8 cellular contexts compared by ENCODE assay signal in the genomic region with DNA sequence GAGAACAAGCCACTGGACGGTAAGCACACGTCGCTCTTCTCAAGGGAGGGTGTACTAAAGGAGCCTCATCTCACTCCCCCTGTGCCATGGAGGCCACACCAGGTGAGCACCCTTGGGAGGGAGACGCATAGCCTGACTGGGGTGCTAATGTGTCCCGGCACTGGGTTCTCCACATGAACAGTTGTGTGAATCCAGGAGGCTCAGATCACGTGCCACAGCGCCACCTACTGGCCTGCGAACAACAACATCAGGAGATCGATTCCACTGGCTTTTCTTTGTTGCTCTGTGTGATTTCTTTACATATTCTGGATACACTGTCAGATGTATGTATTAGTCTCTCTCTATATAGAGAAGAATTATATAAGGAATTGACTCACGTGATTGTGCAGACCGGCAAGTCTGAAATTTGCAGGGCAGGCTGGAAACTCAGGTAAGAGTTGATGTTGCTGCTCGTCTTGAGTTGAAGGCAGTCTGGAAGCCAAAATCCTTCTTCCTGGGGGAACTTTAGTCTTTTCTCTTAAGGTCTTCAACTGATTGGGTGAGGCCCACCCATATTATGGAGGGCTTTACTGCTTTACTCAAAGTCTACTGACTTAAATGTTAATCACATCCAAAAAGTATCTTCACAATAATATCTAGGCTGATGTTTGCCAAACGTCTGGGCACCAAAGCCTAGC. TPM values are rescaled to one million over a fixed set of nuclear protein-coding genes. Genes with fewer than 3 reads are reported as not detected.
DNase-seq lines count a peak whose midpoint lies in the region; ATAC-seq and TF ChIP-seq lines count a peak whose summit lies in the region.
"Not testable (repeated sequence)": the region's sequence is repeated elsewhere in the genome, so short reads cannot be mapped to it uniquely, and the experiment has no call there.

No MANE protein-coding gene starts in this region.

- peak; percentile 79 for TF ChIP-seq CTCF in neural crest cell (conservative IDR thresholded peaks at IDR 0.05)

- not testable (repeated sequence) for H3K79me2 ChIP-seq in GM23248 (ENCODE audit: insufficient read depth)

- H3K27ac Mint-ChIP-seq in T-cell; neural crest cell (ENCODE audit: unreplicated experiment): not testable (repeated sequence)

- not testable (repeated sequence) for H3K4me3 ChIP-seq in GM23248

- H3K9me3 Mint-ChIP-seq in T-cell, neural crest cell: not testable (repeated sequence)

- not testable (repeated sequence) for H3F3A ChIP-seq in GM23248 (ENCODE audit: insufficient read depth)

- H3K4me3 Mint-ChIP-seq in T-cell, neural crest cell: not testable (repeated sequence)

- H3K36me3 ChIP-seq in GM23248 (ENCODE audit: low read depth), result not testable (repeated sequence)

- WGBS in GM23248 (ENCODE audit: low coverage in 1 of 2, low lambda C conversion rate in 2 of 2, missing lambda C conversion rate in 2 of 2), 2 experiments, result 31 to 37% methylated on average over 12 to 13 of the region's 13 CpGs

- ATAC-seq in T-cell (replicated peaks in 1 of 4), result peak in 3 of 4 experiments; percentile 63 to 78 (median 67)

- not testable (repeated sequence) for H4K20me1 ChIP-seq in GM23248 (ENCODE audit: insufficient read depth)

- CTCF ChIA-PET in T-cell (lab: Charles Lee), result not testable (repeated sequence)

- H3K36me3 Mint-ChIP-seq in T-cell; neural crest cell (ENCODE audit: low read depth): not testable (repeated sequence)

- not testable (repeated sequence) for H2AFZ ChIP-seq in GM23248

- not testable (repeated sequence) for H3K4me2 ChIP-seq in GM23248 (ENCODE audit: unreplicated experiment)

- not testable (repeated sequence) for H3K9me3 ChIP-seq in GM23248 (ENCODE audit: low read depth)

- DNase-seq in DMS114 treated with DMSO at 0.1 percent for 48 hours (lab: John Stamatoyannopoulos, UW; ENCODE audit: unreplicated experiment) (peak; percentile 48), GM23248 (peak; percentile 52), NCI-H1092 (lab: John Stamatoyannopoulos, UW) (peak; percentile 29), T-cell (peak in 32 of 34 experiments; percentile 8 to 52 (median 34)), foreskin melanocyte (peak; percentile 24), neural crest cell (ENCODE audit: low read depth, low spot score) (peak; percentile 38)
- peak; percentile 48 for DNase-seq in activated naive CD4-positive, alpha-beta T cell treated with anti-CD3 and anti-CD28 coated beads, Interleukin-2, amount 50 U/mL, for 16 hours
- DNase-seq in stimulated activated CD8-positive, alpha-beta memory T cell treated with anti-CD3 and anti-CD28 coated beads, Interleukin-7, amount 100 ng/mL, for 24 hours (ENCODE audit: low read depth), result peak; percentile 16

- not testable (repeated sequence) for H3K4me1 Mint-ChIP-seq in T-cell, neural crest cell

- not testable (repeated sequence) for H3K9ac ChIP-seq in GM23248

- not testable (repeated sequence) for H3K4me1 ChIP-seq in GM23248 (ENCODE audit: insufficient read depth)

- not testable (repeated sequence) for H3K27ac ChIP-seq in GM23248

- POLR2A ChIA-PET in T-cell (lab: Charles Lee), result not testable (repeated sequence)

- in situ Hi-C loops in GM23248 (cut with MboI), result not testable (repeated sequence)

- H3K27me3 ChIP-seq in GM23248 (replicated peaks; ENCODE audit: insufficient read depth), result not testable (repeated sequence)

- not testable (repeated sequence) for H3K27me3 Mint-ChIP-seq in T-cell; neural crest cell (ENCODE audit: low read depth)

- not testable (repeated sequence) for H3K9me2 ChIP-seq in GM23248 (ENCODE audit: insufficient read depth)

RNA-seq across cellular contexts. Expression of gene CLEC18B, which starts 8.9 kb away (rescaled TPM):
- total RNA-seq in GM23248 (2014; rRNA removed; shearing (Covaris generic)), result 0.22 TPM in 1 of 2 replicates, not detected in the other
- polyA plus RNA-seq in GM23248 (2016; fragmentation: Nextera tagmentation; extraction: Ambion mirVana), result 0.25 TPM in 1 of 2 replicates, not detected in the other
- 1 to 10 TPM in 4 of 5 donors, under 1 TPM in 1; 0.79 to 6.2 (median 3.4) TPM for total RNA-seq in T-cell
- 1.4 and 2.1 TPM in 2 replicates for total RNA-seq in neural crest cell

RNA-seq across cellular contexts. Expression of gene NPIPB15, which starts 54.1 kb away (rescaled TPM):
- total RNA-seq in GM23248 (2014; rRNA removed; shearing (Covaris generic)), result 0.11 TPM in 1 of 2 replicates, not detected in the other
- 1.6 and 1.8 TPM in 2 replicates for polyA plus RNA-seq in GM23248 (2016; fragmentation: Nextera tagmentation; extraction: Ambion mirVana)
- total RNA-seq in T-cell, result 10 to 100 TPM in 1 of 5 donors, 1 to 10 TPM in 3, not detected in 1; 4.0 to 11.9 (median 7.6) TPM
- 2.5 and 3.1 TPM in 2 replicates for total RNA-seq in neural crest cell
